In genomic region chr10:51085204-51085603, GRCh38 we compare ENCODE assay signal across 20 cellular contexts. TPM values are rescaled to one million over a fixed set of nuclear protein-coding genes. Genes with fewer than 3 reads are reported as not detected.
A peak's percentile ranks its signal among the peaks of the same experiment; 100 is the strongest.
DNase-seq lines count a peak whose midpoint lies in the region; ATAC-seq and TF ChIP-seq lines count a peak whose summit lies in the region.
"Had no signal": no experiment of that assay in that cellular context is flagged by ENCODE, and none has a peak within 500 bp of the region (broad histone marks: within the 10 kb centered on the region; RNA-seq: fewer than 3 reads in every experiment).

No MANE protein-coding gene starts in this region.

- H3K27me3 ChIP-seq in left ventricle myocardium inferior (ENCODE audit: low read depth) (no peaks in the 10 kb centered on the region), rectal smooth muscle tissue (ENCODE audit: control insufficient read depth, insufficient read depth, low read length) (no peaks in the 10 kb centered on the region), esophagus muscularis mucosa (no peaks in the 10 kb centered on the region)
- H3K27me3 ChIP-seq: BLaER1 had no signal

- H3K4me3 ChIP-seq in left ventricle myocardium inferior (no peak overlapping the region), rectal smooth muscle tissue (ENCODE audit: low read length) (no peak overlapping the region), esophagus muscularis mucosa (no peak overlapping the region)
- H3K4me3 ChIP-seq: BLaER1, GM12878, GM23248 had no signal

- no peak for ATAC-seq in HG03521 (IDR thresholded peaks at IDR 0.05; ENCODE audit: unreplicated experiment)
- ATAC-seq: CD8-positive, alpha-beta T cell; GM12878; HCT116 had no signal

- H3K36me3 Mint-ChIP-seq in mesothelial cell of epicardium: no peaks in the 10 kb centered on the region
- H3K36me3 Mint-ChIP-seq: CD4-positive, CD25-positive, alpha-beta regulatory T cell; CD8-positive, alpha-beta T cell had no signal

- TF ChIP-seq POLR2A in esophagus muscularis mucosa (IDR thresholded peaks at IDR 0.05; ENCODE audit: low read depth): no peak

- no peaks in the 10 kb centered on the region for H3K9me3 ChIP-seq in left ventricle myocardium inferior (replicated peaks)
- no peaks in the 10 kb centered on the region for H3K9me3 ChIP-seq in esophagus muscularis mucosa
- H3K9me3 ChIP-seq: BLaER1, Caco-2 had no signal

- peak overlapping the region; percentile 15 for H3K27ac Mint-ChIP-seq in mesothelial cell of epicardium
- H3K27ac Mint-ChIP-seq: B cell; CD4-positive, CD25-positive, alpha-beta regulatory T cell; CD8-positive, alpha-beta T cell; H9 had no signal

- no peak overlapping the region for H3K4me3 Mint-ChIP-seq in mesothelial cell of epicardium
- H3K4me3 Mint-ChIP-seq: B cell; CD4-positive, CD25-positive, alpha-beta regulatory T cell; CD8-positive, alpha-beta T cell; H9 had no signal

- H3K4me1 ChIP-seq in left ventricle myocardium inferior (peaks cover 32% of the 10 kb centered on the region), rectal smooth muscle tissue (ENCODE audit: control insufficient read depth, insufficient read depth, low read length) (peaks cover 9% of the 10 kb centered on the region), esophagus muscularis mucosa (peaks cover 2 to 35% (median 29%) of the 10 kb centered on the region in 4 donors)
- H3K4me1 ChIP-seq: BLaER1, Caco-2 had no signal

- TF ChIP-seq CTCF in left ventricle myocardium inferior (IDR thresholded peaks at IDR 0.05; ENCODE audit: borderline replicate concordance) (no peak), mesothelial cell of epicardium (IDR thresholded peaks at IDR 0.05; ENCODE audit: unreplicated experiment) (no peak), esophagus muscularis mucosa (IDR thresholded peaks at IDR 0.05) (no peak)

- no peak for DNase-seq in left ventricle myocardium inferior
- no peak for DNase-seq in cardiac septum (ENCODE audit: low spot score)
- DNase-seq in mesothelial cell of epicardium (ENCODE audit: low spot score in 2 of 2, unreplicated experiment in 2 of 2): no peak
- no peak for DNase-seq in esophagus muscularis mucosa (ENCODE audit: extremely low spot score)
- no peak for DNase-seq in NCI-H446 (lab: John Stamatoyannopoulos, UW)
- DNase-seq: Caco-2; CD4-positive, CD25-positive, alpha-beta regulatory T cell; CD8-positive, alpha-beta T cell; DMS153; DND-41; GM23248; H9 had no signal

- H3K27ac ChIP-seq in left ventricle myocardium inferior (replicated peaks) (peak overlapping the region; percentile 27), rectal smooth muscle tissue (ENCODE audit: low read depth, low read length) (peak overlapping the region; percentile 7), esophagus muscularis mucosa (replicated peaks in 1 of 4) (no peak overlapping the region)
- H3K27ac ChIP-seq: 22Rv1, BLaER1, C4-2B, GM23248 had no signal

- WGBS in esophagus muscularis mucosa: 97% methylated on average over 5 of the region's 5 CpGs

- H3K36me3 ChIP-seq in left ventricle myocardium inferior (no peaks in the 10 kb centered on the region), rectal smooth muscle tissue (ENCODE audit: control insufficient read depth, insufficient read depth, low read length) (no peaks in the 10 kb centered on the region), esophagus muscularis mucosa (no peaks in the 10 kb centered on the region)
- H3K36me3 ChIP-seq: BLaER1 had no signal

- H3K9ac ChIP-seq in rectal smooth muscle tissue (ENCODE audit: low read length): no peak overlapping the region
- H3K9ac ChIP-seq: BLaER1, GM23248 had no signal

- intact Hi-C loops in left ventricle myocardium inferior (cut with micrococcal nuclease): no loop called here
- intact Hi-C loops in cardiac septum (cut with DNase I): no loop called here
- intact Hi-C loops in esophagus muscularis mucosa (cut with DNase I): no loop called here

- no peak for TF ChIP-seq EP300 in esophagus muscularis mucosa (IDR thresholded peaks at IDR 0.05)

- H3K4me1 Mint-ChIP-seq in mesothelial cell of epicardium: peaks cover 38% of the 10 kb centered on the region
- H3K4me1 Mint-ChIP-seq: B cell; CD4-positive, CD25-positive, alpha-beta regulatory T cell had no signal

- no peaks in the 10 kb centered on the region for H3K9me3 Mint-ChIP-seq in mesothelial cell of epicardium
- H3K9me3 Mint-ChIP-seq: CD4-positive, CD25-positive, alpha-beta regulatory T cell; CD8-positive, alpha-beta T cell; H9 had no signal

- H3K27me3 Mint-ChIP-seq in mesothelial cell of epicardium (ENCODE audit: low read depth): no peaks in the 10 kb centered on the region

RNA-seq across cellular contexts. Expression of gene PRKG1, which starts 10.9 kb away (rescaled TPM):
- total RNA-seq in left ventricle myocardium inferior (38.9 TPM), cardiac septum (35.6 TPM), mesothelial cell of epicardium (35.0 to 37.0 TPM (median 35.9 TPM) in 3 replicates), esophagus muscularis mucosa (10 to 100 TPM; 24.5 to 46.1 (median 37.1) TPM)
- total RNA-seq: B cell; CD8-positive, alpha-beta T cell had no signal

Comparison
In these comparisons a context has a peak if more than half of its experiments do, and no peak if none do; other contexts are left out.
1. H3K27ac ChIP-seq: peak in left ventricle myocardium inferior (single experiment) and rectal smooth muscle tissue (single experiment); none in esophagus muscularis mucosa (0 of 4).